In the genomic region with DNA sequence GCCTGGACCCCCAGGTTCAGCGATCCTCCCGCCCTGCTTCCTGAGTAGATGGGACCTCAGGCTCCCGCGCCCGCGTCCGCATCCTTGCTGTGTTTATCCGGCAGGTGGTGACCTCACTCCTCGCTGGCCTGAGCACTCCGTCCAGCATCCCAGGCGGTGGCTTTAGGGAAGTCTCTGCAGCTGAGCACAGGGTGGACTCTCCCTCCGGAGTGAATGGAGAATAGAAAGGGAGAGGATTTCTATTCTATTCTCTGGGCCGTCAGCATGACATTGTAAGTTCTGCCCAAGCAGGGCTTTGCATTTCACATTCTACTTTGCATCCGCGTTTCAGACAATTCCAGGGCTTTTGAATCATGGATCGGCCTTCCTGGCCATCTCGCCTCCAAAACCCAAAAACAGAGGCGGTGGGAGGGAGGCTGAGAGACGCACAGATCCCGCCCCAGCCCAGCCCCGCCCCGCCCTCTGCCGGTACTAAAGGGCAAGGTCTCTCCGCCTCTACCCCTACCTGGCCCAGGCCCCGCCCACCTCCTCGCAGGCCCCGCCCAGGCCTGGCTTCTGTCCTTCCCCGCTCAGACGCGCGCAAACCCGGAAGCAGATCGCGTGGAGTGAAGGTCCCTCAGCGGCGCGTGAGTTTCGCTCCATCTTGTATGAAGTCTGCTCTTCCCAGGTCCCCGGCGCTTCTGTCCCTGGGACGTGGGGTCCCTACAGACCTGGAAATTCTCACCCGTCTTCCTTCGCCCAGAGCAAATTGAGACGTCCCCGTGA, we compare ENCODE assay signal across 8 cellular contexts. TPM values are rescaled to one million over a fixed set of nuclear protein-coding genes. Genes with fewer than 3 reads are reported as not detected.
DNase-seq lines count a peak whose midpoint lies in the region; ATAC-seq and TF ChIP-seq lines count a peak whose summit lies in the region.

A gene (plus strand): TSS at position 572 of the 765 bp plus-strand sequence. CDS start 6,577 bp downstream, outside the sequence.

- peak within 1 kb of the TSS; percentile 57; the same call in 1 of the 2 replicates for H3K9ac ChIP-seq in KMS-11

- H3K27me3 ChIP-seq in KMS-11 (ENCODE audit: insufficient read depth, low read depth) (no peaks in the 10 kb centered on the region), RWPE2 (ENCODE audit: insufficient read depth, poor library complexity, severe bottlenecking) (no peaks in the 10 kb centered on the region), foreskin keratinocyte (no peaks in the 10 kb centered on the region), neuron (ENCODE audit: insufficient read depth, low read length) (no peaks in the 10 kb centered on the region)

- H3K27ac ChIP-seq in KMS-11 (peak within 1 kb of the TSS; percentile 51; the same call in 1 of the 2 replicates), RWPE2 (ENCODE audit: poor library complexity, severe bottlenecking) (peak within 1 kb of the TSS; percentile 21), foreskin keratinocyte (peak within 1 kb of the TSS; percentile 82)

- H3K4me1 ChIP-seq in KMS-11 (ENCODE audit: low read depth, poor library complexity, severe bottlenecking) (no peaks in the 10 kb centered on the region), RWPE2 (ENCODE audit: insufficient read depth, poor library complexity, severe bottlenecking) (no peaks in the 10 kb centered on the region), foreskin keratinocyte (no peaks in the 10 kb centered on the region), neuron (ENCODE audit: insufficient read depth, low read length) (peaks cover 7% of the 10 kb centered on the region)

- peak; percentile 94 for ATAC-seq in GM21723 (IDR thresholded peaks at IDR 0.05; ENCODE audit: unreplicated experiment)
- peak; percentile 98 for ATAC-seq in RWPE2 (ENCODE audit: low read depth)
- peak; percentile 97 for ATAC-seq in foreskin keratinocyte

- no peaks in the 10 kb centered on the region for H4K20me1 ChIP-seq in KMS-11 (ENCODE audit: insufficient read depth)

- H3K9me3 ChIP-seq in RWPE2 (ENCODE audit: severe bottlenecking), result no peaks in the 10 kb centered on the region
- no peaks in the 10 kb centered on the region for H3K9me3 ChIP-seq in neuron (ENCODE audit: low read length)

- H3K79me2 ChIP-seq in KMS-11 (ENCODE audit: insufficient read depth, low read depth), result no peaks in the 10 kb centered on the region

- peak; percentile 36; the same call in 1 of the 2 replicates for TF ChIP-seq CTCF in KMS-11 (conservative IDR thresholded peaks at IDR 0.05; ENCODE audit: low read depth, low read length)
- no peak for TF ChIP-seq CTCF in RWPE2 (IDR thresholded peaks at IDR 0.05; ENCODE audit: poor library complexity, severe bottlenecking)
- peak; percentile 33 for TF ChIP-seq CTCF in foreskin keratinocyte (conservative IDR thresholded peaks at IDR 0.05)

- peak; percentile 87 for DNase-seq in DMS79 treated with DMSO at 0.1 percent for 48 hours (lab: John Stamatoyannopoulos, UW)
- DNase-seq in RWPE2 (ENCODE audit: low spot score), result peak; percentile 89
- peak; percentile 98 for DNase-seq in activated effector memory CD4-positive, alpha-beta T cell treated with anti-CD3 and anti-CD28 coated beads, Interleukin-2, amount 50 U/mL, for 16 hours
- peak; percentile 61 to 76 for DNase-seq in foreskin keratinocyte
- DNase-seq in stromal cell of bone marrow (ENCODE audit: low read depth), result peak; percentile 54

- H2AFZ ChIP-seq in KMS-11 (ENCODE audit: low read depth) (peak within 1 kb of the TSS; percentile 67), neuron (ENCODE audit: low read depth, low read length) (peak within 1 kb of the TSS; percentile 97)

- peak within 1 kb of the TSS; percentile 39; the same call in 1 of the 2 replicates for H3K4me2 ChIP-seq in KMS-11

- H3K4me3 ChIP-seq in KMS-11 (IDR thresholded peaks at IDR 0.05; ENCODE audit: insufficient read depth, low read depth, low read length) (no peak within 1 kb of the TSS), RWPE2 (ENCODE audit: severe bottlenecking) (peak within 1 kb of the TSS; percentile 92), neuron (ENCODE audit: low read length) (peak within 1 kb of the TSS; percentile 67)

- H3K36me3 ChIP-seq in KMS-11 (ENCODE audit: insufficient read depth) (no peaks in the 10 kb centered on the region), RWPE2 (ENCODE audit: low read depth) (no peaks in the 10 kb centered on the region), neuron (ENCODE audit: insufficient read depth, low read length) (no peaks in the 10 kb centered on the region)

RNA-seq across cellular contexts. Expression of the gene that starts here (rescaled TPM):
- 9.0 and 10.2 TPM in 2 replicates for total RNA-seq in foreskin keratinocyte
- polyA plus RNA-seq in foreskin keratinocyte, result 3.0 and 3.5 TPM in 2 replicates

Comparison
In these comparisons a context has a peak if more than half of its experiments do, and no peak if none do; other contexts are left out.
1. H3K27ac ChIP-seq: peak in every context shown above with its lines; median percentile 82 in foreskin keratinocyte; 51 in KMS-11; 21 in RWPE2.